In the genomic region with DNA sequence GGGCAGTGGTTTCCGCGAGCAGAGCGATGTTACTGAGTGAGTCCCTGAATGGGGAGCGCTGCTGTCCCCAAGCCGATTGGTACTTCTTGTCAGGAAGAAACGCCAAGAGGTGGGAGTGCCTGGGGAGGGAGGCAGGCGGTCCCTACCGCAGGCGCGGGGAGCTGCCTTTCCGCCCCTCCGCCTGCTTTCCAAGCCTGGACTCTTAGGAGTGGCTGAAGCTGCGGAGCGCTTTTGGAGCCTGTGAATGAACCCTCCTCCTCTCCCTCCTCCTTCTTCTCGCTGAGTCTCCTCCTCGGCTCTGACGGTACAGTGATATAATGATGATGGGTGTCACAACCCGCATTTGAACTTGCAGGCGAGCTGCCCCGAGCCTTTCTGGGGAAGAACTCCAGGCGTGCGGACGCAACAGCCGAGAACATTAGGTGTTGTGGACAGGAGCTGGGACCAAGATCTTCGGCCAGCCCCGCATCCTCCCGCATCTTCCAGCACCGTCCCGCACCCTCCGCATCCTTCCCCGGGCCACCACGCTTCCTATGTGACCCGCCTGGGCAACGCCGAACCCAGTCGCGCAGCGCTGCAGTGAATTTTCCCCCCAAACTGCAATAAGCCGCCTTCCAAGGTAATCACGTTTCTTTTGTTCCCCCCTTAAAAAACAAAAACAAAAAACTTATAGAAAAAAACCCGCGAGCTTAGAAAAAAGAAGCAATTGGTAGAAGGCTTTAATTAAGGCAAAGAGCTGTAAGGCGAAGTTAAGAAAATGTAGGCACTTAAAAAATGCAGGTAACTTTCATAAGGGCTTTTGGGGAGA, we compare ENCODE assay signal across 8 cellular contexts. TPM values are rescaled to one million over a fixed set of nuclear protein-coding genes. Genes with fewer than 3 reads are reported as not detected.
DNase-seq lines count a peak whose midpoint lies in the region; ATAC-seq and TF ChIP-seq lines count a peak whose summit lies in the region.

A gene (plus strand): TSS at position 340 of the 808 bp plus-strand sequence. CDS start 11,775 bp downstream, outside the sequence.

- H3K9me2 ChIP-seq in MM.1S (replicated peaks; ENCODE audit: insufficient read depth, low read length) = no peaks in the 10 kb centered on the region

- H3K4me1 ChIP-seq in MM.1S (ENCODE audit: low read length) (no peaks in the 10 kb centered on the region; the same call in 1 of the 2 replicates), right cardiac atrium (ENCODE audit: control insufficient read depth, insufficient read depth, low read length) (no peaks in the 10 kb centered on the region)

- peak within 1 kb of the TSS; percentile 90 for H2AFZ ChIP-seq in MM.1S (ENCODE audit: low read length)

- under 1% methylated on average over 43 of the region's 43 CpGs for WGBS in right cardiac atrium

- H3K27ac ChIP-seq in MM.1S (ENCODE audit: low read length) (no peak within 1 kb of the TSS), right cardiac atrium (ENCODE audit: low read length) (peak within 1 kb of the TSS; percentile 56)

- H3K9ac ChIP-seq in MM.1S (ENCODE audit: low read length) = no peak within 1 kb of the TSS; the same call in 1 of the 2 replicates

- H4K20me1 ChIP-seq in MM.1S (ENCODE audit: insufficient read depth, low read length) = no peaks in the 10 kb centered on the region

- intact Hi-C loops in right cardiac atrium (cut with DNase I) = loop anchor here in 2 of 4 donors (10.0 kb wide), 2 partner anchors 827 to 1117 kb away; no protein-coding TSS in a partner anchor

- DNase-seq in DMS53 (lab: John Stamatoyannopoulos, UW) (peak; percentile 65), MM.1S (no peak), anterior cingulate cortex (lab: John Stamatoyannopoulos, UW) (peak in 46 of 58 donors; percentile 5 to 80 (median 32)), right cardiac atrium (peak; percentile 89 to 93 (median 90)), pons (ENCODE audit: low spot score) (peak; percentile 52), KG1 (lab: John Stamatoyannopoulos, UW) (no peak), germinal center (ENCODE audit: low spot score) (no peak)

- H3K27me3 ChIP-seq in MM.1S (replicated peaks; ENCODE audit: insufficient read depth, low read length) = peaks cover 25% of the 10 kb centered on the region
- no peaks in the 10 kb centered on the region for H3K27me3 ChIP-seq in right cardiac atrium (ENCODE audit: control insufficient read depth, insufficient read depth)

- peak; percentile 73 to 75 for ATAC-seq in right cardiac atrium
- ATAC-seq in GM21528 (IDR thresholded peaks at IDR 0.05; ENCODE audit: low FRiP score, unreplicated experiment) = no peak

- H3K79me2 ChIP-seq in MM.1S (ENCODE audit: low read length) = no peaks in the 10 kb centered on the region

- no peaks in the 10 kb centered on the region for H3K36me3 ChIP-seq in MM.1S (replicated peaks; ENCODE audit: insufficient read depth, low read length)

- H3K4me2 ChIP-seq in MM.1S (ENCODE audit: low read depth, low read length) = peak within 1 kb of the TSS; percentile 100

- H3K9me3 ChIP-seq in MM.1S (replicated peaks; ENCODE audit: insufficient read depth, low read length) (no peaks in the 10 kb centered on the region), right cardiac atrium (ENCODE audit: control insufficient read depth, low read length) (no peaks in the 10 kb centered on the region)

- H3K4me3 ChIP-seq in MM.1S (ENCODE audit: low read length) (peak within 1 kb of the TSS; percentile 85), right cardiac atrium (ENCODE audit: low read length) (peak within 1 kb of the TSS; percentile 49)

- no peak for TF ChIP-seq CTCF in MM.1S (IDR thresholded peaks at IDR 0.05; ENCODE audit: low read length)

- H3F3A ChIP-seq in MM.1S (ENCODE audit: insufficient read depth, low read length) = peaks cover 12% of the 10 kb centered on the region

RNA-seq across cellular contexts. Expression of the gene that starts here (rescaled TPM):
- 100 to 1,000 TPM in 1 of 4 donors, 10 to 100 TPM in 3; 45.0 to 190 (median 94.3) TPM for total RNA-seq in right cardiac atrium
- 22.1 TPM for polyA plus RNA-seq in right cardiac atrium

Comparison
In these comparisons a context has a peak if more than half of its experiments do, and no peak if none do; other contexts are left out.
1. DNase-seq: peak in DMS53 (single experiment), anterior cingulate cortex (46 of 58), right cardiac atrium (3 of 3) and pons (single experiment); none in MM.1S (single experiment), KG1 (single experiment) and germinal center (single experiment).